Comparison of ENCODE assay signal across 27 cellular contexts in genomic region chr5:107682533-107682932, GRCh38. TPM values are rescaled to one million over a fixed set of nuclear protein-coding genes. Genes with fewer than 3 reads are reported as not detected.
"Had no signal": no experiment of that assay in that cellular context is flagged by ENCODE, and none has a peak within 500 bp of the region (broad histone marks: within the 10 kb centered on the region; RNA-seq: fewer than 3 reads in every experiment).

No MANE protein-coding gene starts in this region.

- H3K27ac Mint-ChIP-seq: activated CD4-positive, alpha-beta memory T cell treated with anti-CD3 and anti-CD28 coated beads, Interleukin-2, amount 10 ng/mL, durations not matched to agents 7 days and 5 days; activated CD4-positive, alpha-beta T cell treated with anti-CD3 and anti-CD28 coated beads for 36 hours; activated CD4-positive, alpha-beta T cell treated with anti-CD3 and anti-CD28 coated beads, Interleukin-2, amount 10 ng/mL, durations not matched to agents 24 days and 14 days; activated naive CD8-positive, alpha-beta T cell; activated T-cell treated with anti-CD3 and anti-CD28 coated beads, Interleukin-2, amount 50 U/mL, for 24 hours; activated T-cell treated with anti-CD3 and anti-CD28 coated beads, Interleukin-2, amount 50 U/mL, for 72 hours; effector memory CD8-positive, alpha-beta T cell; T-helper 17 cell had no signal

- DNase-seq: activated CD4-positive, alpha-beta memory T cell treated with anti-CD3 and anti-CD28 coated beads, Interleukin-2, amount 10 ng/mL, durations not matched to agents 7 days and 5 days; activated CD4-positive, alpha-beta T cell treated with anti-CD3 and anti-CD28 coated beads for 36 hours; activated CD4-positive, alpha-beta T cell treated with anti-CD3 and anti-CD28 coated beads, Interleukin-2, amount 10 ng/mL, durations not matched to agents 24 days and 14 days; activated CD4-positive, alpha-beta T cell treated with anti-CD3 and anti-CD28 coated beads, Interleukin-2, amount 50 U/mL, for 4 hours; activated CD4-positive, CD25-positive, alpha-beta regulatory T cell; activated CD4-positive, CD25-positive, alpha-beta regulatory T cell treated with anti-CD3 and anti-CD28 coated beads, Interleukin-2, amount 50 U/mL, for 72 hours; activated CD8-positive, alpha-beta memory T cell treated with anti-CD3 and anti-CD28 coated beads, Interleukin-2, amount 50 U/mL, for 48 hours; activated gamma-delta T cell; activated naive CD4-positive, alpha-beta T cell treated with anti-CD3 and anti-CD28 coated beads, Interleukin-2, amount 50 U/mL, for 16 hours; activated naive CD4-positive, alpha-beta T cell treated with Interleukin-2 at 50 U/mL for 16 hours; activated T-cell treated with anti-CD3 and anti-CD28 coated beads for 4 hours; activated T-cell treated with anti-CD3 and anti-CD28 coated beads, Interleukin-2, amount 50 U/mL, for 24 hours; activated T-cell treated with anti-CD3 and anti-CD28 coated beads, Interleukin-2, amount 50 U/mL, for 72 hours; amniotic stem cell; anterior cingulate cortex; caudate nucleus; cortex of kidney; dermis blood vessel endothelial cell; effector CD4-positive, alpha-beta T cell; effector memory CD8-positive, alpha-beta T cell; esophagus squamous epithelium; foreskin melanocyte; head of caudate nucleus; T-helper 1 cell; T-helper 17 cell had no signal

- H3K36me3 Mint-ChIP-seq: activated naive CD8-positive, alpha-beta T cell had no signal

- H3K4me3 Mint-ChIP-seq: activated CD4-positive, alpha-beta memory T cell treated with anti-CD3 and anti-CD28 coated beads, Interleukin-2, amount 10 ng/mL, durations not matched to agents 7 days and 5 days; activated CD4-positive, alpha-beta T cell treated with anti-CD3 and anti-CD28 coated beads for 36 hours; activated CD4-positive, alpha-beta T cell treated with anti-CD3 and anti-CD28 coated beads, Interleukin-2, amount 10 ng/mL, durations not matched to agents 24 days and 14 days; activated naive CD8-positive, alpha-beta T cell; activated T-cell treated with anti-CD3 and anti-CD28 coated beads, Interleukin-2, amount 50 U/mL, for 24 hours; activated T-cell treated with anti-CD3 and anti-CD28 coated beads, Interleukin-2, amount 50 U/mL, for 72 hours; effector memory CD8-positive, alpha-beta T cell; T-helper 17 cell had no signal

- ATAC-seq: activated CD4-positive, alpha-beta T cell treated with anti-CD3 and anti-CD28 coated beads for 36 hours; activated T-cell treated with anti-CD3 and anti-CD28 coated beads, Interleukin-2, amount 50 U/mL, for 72 hours; effector memory CD8-positive, alpha-beta T cell; gastroesophageal sphincter; T-helper 17 cell had no signal

- H3K9me3 Mint-ChIP-seq: activated CD4-positive, alpha-beta memory T cell treated with anti-CD3 and anti-CD28 coated beads, Interleukin-2, amount 10 ng/mL, durations not matched to agents 7 days and 5 days; activated CD4-positive, alpha-beta T cell treated with anti-CD3 and anti-CD28 coated beads, Interleukin-2, amount 10 ng/mL, durations not matched to agents 24 days and 14 days; activated T-cell treated with anti-CD3 and anti-CD28 coated beads, Interleukin-2, amount 50 U/mL, for 24 hours; activated T-cell treated with anti-CD3 and anti-CD28 coated beads, Interleukin-2, amount 50 U/mL, for 72 hours; effector memory CD8-positive, alpha-beta T cell had no signal

- H3K4me1 Mint-ChIP-seq: activated CD4-positive, alpha-beta memory T cell treated with anti-CD3 and anti-CD28 coated beads, Interleukin-2, amount 10 ng/mL, durations not matched to agents 7 days and 5 days; activated CD4-positive, alpha-beta T cell treated with anti-CD3 and anti-CD28 coated beads for 36 hours; activated CD4-positive, alpha-beta T cell treated with anti-CD3 and anti-CD28 coated beads, Interleukin-2, amount 10 ng/mL, durations not matched to agents 24 days and 14 days; T-helper 17 cell had no signal

RNA-seq across cellular contexts. Expression of gene EFNA5, which starts 11.8 kb away (rescaled TPM):
- total RNA-seq: activated CD4-positive, alpha-beta memory T cell treated with anti-CD3 and anti-CD28 coated beads, Interleukin-2, amount 10 ng/mL, durations not matched to agents 7 days and 5 days; activated CD4-positive, alpha-beta T cell treated with anti-CD3 and anti-CD28 coated beads for 36 hours; activated CD4-positive, alpha-beta T cell treated with anti-CD3 and anti-CD28 coated beads, Interleukin-2, amount 10 ng/mL, durations not matched to agents 24 days and 14 days; T-helper 17 cell had no signal
